14 cellular contexts compared by ENCODE assay signal in the genomic region with DNA sequence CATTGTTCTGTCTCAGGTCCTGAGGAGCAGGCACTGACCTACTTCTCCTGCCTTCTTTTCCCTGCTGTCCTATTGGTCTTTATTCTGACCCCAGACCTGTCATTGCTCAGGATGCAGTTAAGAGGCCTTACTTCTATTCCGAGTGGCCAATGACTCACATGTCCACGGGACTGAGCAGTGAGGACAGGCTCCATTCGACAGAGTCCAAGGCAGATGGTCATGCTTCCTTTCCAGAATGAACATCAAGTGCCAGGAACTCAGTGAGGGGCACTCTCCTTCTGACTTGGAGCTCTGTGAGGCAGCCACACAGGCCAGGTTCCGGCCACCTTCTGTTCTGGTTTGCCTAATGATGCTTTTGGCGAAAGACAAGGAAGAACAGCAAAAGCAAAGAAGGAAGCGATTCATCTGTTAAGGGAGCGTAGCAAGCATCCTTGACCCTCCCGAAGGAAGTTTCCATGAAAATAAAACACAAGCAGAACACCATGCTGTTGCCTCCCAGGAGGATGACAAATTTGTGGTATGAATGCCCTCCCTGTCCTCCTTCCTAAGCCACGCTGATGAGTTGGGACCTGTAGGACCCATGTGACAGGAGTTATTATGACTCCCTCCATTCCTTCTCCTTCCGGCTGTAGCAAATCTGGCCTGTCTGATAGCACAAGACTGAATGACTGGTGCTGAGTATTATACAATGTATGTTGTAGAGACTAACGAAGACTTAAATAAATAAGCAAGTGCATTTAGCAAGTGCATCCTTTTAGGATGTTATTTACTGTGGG.
"Had no signal": no experiment of that assay in that cellular context is flagged by ENCODE, and none has a peak within 500 bp of the region (broad histone marks: within the 10 kb centered on the region; RNA-seq: fewer than 3 reads in every experiment).

No MANE protein-coding gene starts in this region.

- ATAC-seq: effector memory CD8-positive, alpha-beta T cell; gastroesophageal sphincter; left lobe of liver; natural killer cell; right cardiac atrium had no signal

- H3K9me3 ChIP-seq: gastroesophageal sphincter had no signal

- H3K4me3 Mint-ChIP-seq: effector memory CD8-positive, alpha-beta T cell; mesothelial cell of epicardium; natural killer cell; neural crest cell had no signal

- H3K9me3 Mint-ChIP-seq: effector memory CD8-positive, alpha-beta T cell; mesothelial cell of epicardium; natural killer cell; neural crest cell had no signal

- H3K4me1 Mint-ChIP-seq: natural killer cell, neural crest cell had no signal

- DNase-seq: effector memory CD8-positive, alpha-beta T cell; glutamatergic neuron; islet precursor cell; natural killer cell; posterior cingulate gyrus; right cardiac atrium; small intestine; stimulated activated CD4-positive, alpha-beta T cell treated with anti-CD3 and anti-CD28 coated beads, Interleukin-12 subunit alpha, Interleukin-12 subunit beta, amount 100 ng/mL, for 4 hours; stimulated activated CD4-positive, alpha-beta T cell treated with anti-CD3 and anti-CD28 coated beads, Interleukin-2, amount 100 ng/mL, for 48 hours; stimulated activated naive CD4-positive, alpha-beta T cell treated with Interleukin-2 at 50 U/mL for 16 hours had no signal

- H3K27ac ChIP-seq: gastroesophageal sphincter had no signal

- H3K27ac Mint-ChIP-seq: effector memory CD8-positive, alpha-beta T cell; mesothelial cell of epicardium; natural killer cell had no signal

- H3K4me1 ChIP-seq: gastroesophageal sphincter had no signal

- H3K27me3 Mint-ChIP-seq: effector memory CD8-positive, alpha-beta T cell had no signal

- H3K36me3 Mint-ChIP-seq: mesothelial cell of epicardium, natural killer cell had no signal

- H3K27me3 ChIP-seq: gastroesophageal sphincter had no signal
